19 cellular contexts compared by ENCODE assay signal in genomic region chr11:105582497-105582896, GRCh38. TPM values are rescaled to one million over a fixed set of nuclear protein-coding genes. Genes with fewer than 3 reads are reported as not detected.
"Had no signal": no experiment of that assay in that cellular context is flagged by ENCODE, and none has a peak within 500 bp of the region (broad histone marks: within the 10 kb centered on the region; RNA-seq: fewer than 3 reads in every experiment).

No MANE protein-coding gene starts in this region.

- H3K9me3 ChIP-seq: psoas muscle, right lobe of liver, upper lobe of left lung had no signal

- ATAC-seq: activated T-helper 17 cell treated with anti-CD3 and anti-CD28 coated beads, Interleukin-2, amount 50 U/mL, for 72 hours; psoas muscle; right lobe of liver; T-cell had no signal

- H3K4me3 ChIP-seq: coronary artery, lung, neural progenitor cell, psoas muscle, right lobe of liver, smooth muscle cell, upper lobe of left lung had no signal

- H3K4me1 ChIP-seq: neural progenitor cell, psoas muscle, right lobe of liver, upper lobe of left lung had no signal

- H3K36me3 ChIP-seq: neural progenitor cell, right lobe of liver, upper lobe of left lung had no signal

- DNase-seq: activated CD4-positive, CD25-positive, alpha-beta regulatory T cell treated with anti-CD3 and anti-CD28 coated beads, Interleukin-2, amount 50 U/mL, for 72 hours; activated naive CD4-positive, alpha-beta T cell treated with anti-CD3 and anti-CD28 coated beads, Interleukin-2, amount 10 ng/mL, durations not matched to agents 7 days and 5 days; activated T-cell treated with anti-CD3 and anti-CD28 coated beads for 4 hours; caudate nucleus; effector CD8-positive, alpha-beta T cell; foreskin melanocyte; head of caudate nucleus; immature natural killer cell; psoas muscle; right lobe of liver; T-cell; upper lobe of left lung had no signal

- H3K27me3 ChIP-seq: neural progenitor cell, right lobe of liver, upper lobe of left lung had no signal

- H3K27ac ChIP-seq: coronary artery, neural progenitor cell, psoas muscle, right lobe of liver, upper lobe of left lung had no signal

RNA-seq across cellular contexts. Expression of gene GRIA4, which starts 27.4 kb away (rescaled TPM):
- total RNA-seq: activated T-helper 17 cell treated with anti-CD3 and anti-CD28 coated beads, Interleukin-2, amount 50 U/mL, for 72 hours; endothelial cell of umbilical vein; osteocyte; psoas muscle; upper lobe of left lung had no signal
- polyA plus RNA-seq: endothelial cell of umbilical vein, immature natural killer cell, lung, smooth muscle cell had no signal
